In genomic region chr1:26169669-26170471, GRCh38 we compare ENCODE assay signal across 1 cellular context.
TF ChIP-seq lines count a peak whose summit lies in the region.

TSS of gene ZNF593 (plus strand) at chr1:26169908. CDS start at chr1:26169984, 76 bp downstream.

TF ChIP-seq in K562, 482 proteins besides CTCF, POLR2A, EP300 and RAD21 (continued from another document and continues in another):
- no peak for TF ChIP-seq CHD7 (IDR thresholded peaks at IDR 0.05; ENCODE audit: low read depth, low read length)
- TF ChIP-seq HNRNPL (IDR thresholded peaks at IDR 0.05; ENCODE audit: low read depth, low read length) = peak; percentile 99
- TF ChIP-seq ZBTB43 (CRISPR knock-in tag; IDR thresholded peaks at IDR 0.05) = peak; percentile 79; the same call in 1 of the 2 replicates
- peak in 2 of 3 experiments; percentile 38 to 59 for TF ChIP-seq YY1 (IDR thresholded peaks at IDR 0.05; ENCODE audit: borderline replicate concordance in 1 of 3, control insufficient read depth in 1 of 3, extremely low read depth in 1 of 3, insufficient read depth in 3 of 3, insufficient read length in 1 of 3, insufficient replicate concordance in 2 of 3, low read depth in 1 of 3, low read length in 2 of 3)
- peak; percentile 70; the same call in 1 of the 2 replicates for TF ChIP-seq HBP1 (CRISPR knock-in tag; IDR thresholded peaks at IDR 0.05)
- TF ChIP-seq PCBP1 (IDR thresholded peaks at IDR 0.05; ENCODE audit: low read depth, low read length, poor library complexity, severe bottlenecking) = peak; percentile 81
- TF ChIP-seq HCFC1 (IDR thresholded peaks at IDR 0.05; ENCODE audit: low read depth, low read length) = peak; percentile 77
- TF ChIP-seq ZNF280A (IDR thresholded peaks at IDR 0.05; ENCODE audit: low read depth, partially characterized antibody) = no peak
- peak; percentile 100 for TF ChIP-seq MAX (CRISPR knock-in tag; IDR thresholded peaks at IDR 0.05)
- peak; percentile 72 to 100; a peak in 3 of 4 replicates for TF ChIP-seq HDAC1 (IDR thresholded peaks at IDR 0.05)
- TF ChIP-seq NFYB (IDR thresholded peaks at IDR 0.05; ENCODE audit: extremely low read depth, insufficient read length) = no peak
- no peak for TF ChIP-seq RBM39 (optimal IDR thresholded peaks at IDR 0.05; ENCODE audit: low read depth, low read length)
- peak; percentile 88 for TF ChIP-seq ZNF395 (CRISPR knock-in tag; IDR thresholded peaks at IDR 0.05)
- peak; percentile 97 to 98 for TF ChIP-seq MAZ (CRISPR knock-in tag; conservative IDR thresholded peaks at IDR 0.05 in 1 of 2, IDR thresholded peaks at IDR 0.05 in 1 of 2)
- peak in 1 of 2 experiments; percentile 30; a peak in 1 of 4 replicates for TF ChIP-seq NONO (IDR thresholded peaks at IDR 0.05; ENCODE audit: low read depth in 2 of 2, low read length in 1 of 2)
- peak; percentile 63 to 73 for TF ChIP-seq NRF1 (conservative IDR thresholded peaks at IDR 0.05 in 1 of 2, IDR thresholded peaks at IDR 0.05 in 1 of 2)
- no peak for TF ChIP-seq CREBBP (IDR thresholded peaks at IDR 0.05; ENCODE audit: low read depth, low read length)
- TF ChIP-seq U2AF1 (optimal IDR thresholded peaks at IDR 0.05; ENCODE audit: low read depth, low read length) = peak; percentile 67
- TF ChIP-seq CBFA2T3 (IDR thresholded peaks at IDR 0.05) = peak; percentile 41; the same call in 1 of the 2 replicates
- peak; percentile 55; the same call in 1 of the 2 replicates for TF ChIP-seq NFIC (IDR thresholded peaks at IDR 0.05)
- TF ChIP-seq PYGO2 (tag; IDR thresholded peaks at IDR 0.05) = no peak
- 0 out of 2 replicates have a peak, but pooled peaks have one; percentile 49 for TF ChIP-seq SRSF1 (IDR thresholded peaks at IDR 0.05; ENCODE audit: low read depth, low read length)
- peak; percentile 99 for TF ChIP-seq JUND (IDR thresholded peaks at IDR 0.05; ENCODE audit: borderline replicate concordance, low read depth, low read length)
- TF ChIP-seq JUND (tag; IDR thresholded peaks at IDR 0.05; ENCODE audit: borderline replicate concordance, low read depth, low read length) = peak; percentile 99
- TF ChIP-seq STAT5A (IDR thresholded peaks at IDR 0.05; ENCODE audit: borderline replicate concordance, low read length) = no peak
- peak; percentile 96 for TF ChIP-seq POLR2G (IDR thresholded peaks at IDR 0.05; ENCODE audit: low read depth, low read length)
- TF ChIP-seq RNF219 (CRISPR knock-in tag; IDR thresholded peaks at IDR 0.05) = no peak
- TF ChIP-seq GATAD2A (IDR thresholded peaks at IDR 0.05) = peak; percentile 96
- TF ChIP-seq KLF1 (tag; IDR thresholded peaks at IDR 0.05) = peak; percentile 90
- no peak for TF ChIP-seq CEBPZ (IDR thresholded peaks at IDR 0.05; ENCODE audit: borderline replicate concordance, low read depth, low read length)
- TF ChIP-seq ZNF444 (CRISPR knock-in tag; IDR thresholded peaks at IDR 0.05) = no peak
- TF ChIP-seq ILK (tag; IDR thresholded peaks at IDR 0.05; ENCODE audit: borderline replicate concordance, low read depth) = no peak
- no peak for TF ChIP-seq CBX8 (IDR thresholded peaks at IDR 0.05; ENCODE audit: borderline replicate concordance, extremely low read depth, low read depth, low read length, poor library complexity, severe bottlenecking)
